In the genomic region with DNA sequence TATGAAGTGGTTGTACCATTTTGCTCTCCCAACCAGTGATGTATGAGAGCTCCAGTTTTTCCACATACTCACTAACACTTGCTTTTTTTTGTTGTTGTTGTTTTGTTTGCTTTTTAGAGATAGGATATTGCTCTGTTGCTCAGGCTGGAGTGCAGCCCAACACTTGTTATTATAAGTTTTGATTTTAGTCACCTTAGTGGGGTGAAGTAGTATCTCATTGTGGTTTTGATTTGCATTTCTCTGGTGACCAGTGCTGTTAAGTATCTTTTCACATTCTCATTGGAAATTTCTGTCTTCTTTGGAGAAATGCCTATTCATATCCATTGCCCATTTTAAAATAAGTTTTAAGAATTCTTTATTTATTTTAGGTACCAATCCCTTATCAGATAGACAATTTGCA, we compare ENCODE assay signal across 22 cellular contexts. TPM values are rescaled to one million over a fixed set of nuclear protein-coding genes. Genes with fewer than 3 reads are reported as not detected.
"Had no signal": no experiment of that assay in that cellular context is flagged by ENCODE, and none has a peak within 500 bp of the region (broad histone marks: within the 10 kb centered on the region; RNA-seq: fewer than 3 reads in every experiment).

No MANE protein-coding gene starts in this region.

- DNase-seq: KBM-7, MV-4-11, NCI-H1048, NCI-H1105, NCI-H1417, NCI-H1436 treated with DMSO at 0.1 percent for 48 hours, NCI-H1694, NCI-H187 treated with DMSO at 0.1 percent for 48 hours, NCI-H2029 treated with DMSO at 0.1 percent for 48 hours, NCI-H2171 treated with DMSO at 0.1 percent for 48 hours, NCI-H524, NCI-H526 treated with DMSO at 0.1 percent for 48 hours, NCI-H748 treated with DMSO at 0.1 percent for 48 hours, Right ventricle myocardium superior, RPMI8226, SIG-M5 had no signal

- H3K9me3 ChIP-seq: SJSA1 had no signal

- H3K36me3 ChIP-seq: SJSA1 had no signal

- H3K27me3 ChIP-seq: SJSA1 had no signal

- H3K27ac ChIP-seq: SJSA1, SK-N-MC had no signal

- H3K4me1 ChIP-seq: SJSA1 had no signal

- H3K4me3 ChIP-seq: SJSA1, SK-N-MC had no signal

RNA-seq across cellular contexts. Expression of a gene that starts 31.3 kb away (rescaled TPM):
- total RNA-seq: HT-29, LHCN-M2, MCF 10A, NCI-H460, Right ventricle myocardium superior, SJSA1 had no signal
